11 cellular contexts compared by ENCODE assay signal in genomic region chrX:7950865-7951264, GRCh38. TPM values are rescaled to one million over a fixed set of nuclear protein-coding genes. Genes with fewer than 3 reads are reported as not detected.
DNase-seq lines count a peak whose midpoint lies in the region; ATAC-seq and TF ChIP-seq lines count a peak whose summit lies in the region.
"Had no signal": no experiment of that assay in that cellular context is flagged by ENCODE, and none has a peak within 500 bp of the region (broad histone marks: within the 10 kb centered on the region; RNA-seq: fewer than 3 reads in every experiment).

No MANE protein-coding gene starts in this region.

- no peak overlapping the region for H3K4me3 ChIP-seq in gastrocnemius medialis
- H3K4me3 ChIP-seq: tibial artery had no signal

- H3K27me3 ChIP-seq in gastrocnemius medialis: no peaks in the 10 kb centered on the region
- H3K27me3 ChIP-seq: tibial artery had no signal

- H3K36me3 ChIP-seq in gastrocnemius medialis: no peaks in the 10 kb centered on the region
- H3K36me3 ChIP-seq: tibial artery had no signal

- no peak for TF ChIP-seq CTCF in gastrocnemius medialis (IDR thresholded peaks at IDR 0.05 in 4 of 5, conservative IDR thresholded peaks at IDR 0.05 in 1 of 5)

- no peak for DNase-seq in gastrocnemius medialis
- no peak for DNase-seq in hypothalamus (lab: John Stamatoyannopoulos, UW)
- no peak for DNase-seq in activated effector memory CD4-positive, alpha-beta T cell treated with anti-CD3 and anti-CD28 coated beads, Interleukin-2, amount 50 U/mL, for 16 hours
- DNase-seq in ureter (ENCODE audit: low spot score): no peak
- DNase-seq: NCI-H748 treated with DMSO at 0.1 percent for 48 hours, tibial artery had no signal

- no peak for TF ChIP-seq POLR2A in gastrocnemius medialis (IDR thresholded peaks at IDR 0.05)

- H3K4me1 ChIP-seq in gastrocnemius medialis: no peaks in the 10 kb centered on the region
- H3K4me1 ChIP-seq: tibial artery had no signal

- H3K27ac ChIP-seq in gastrocnemius medialis: no peak overlapping the region
- H3K27ac ChIP-seq: tibial artery had no signal

- ATAC-seq in GM18498 (IDR thresholded peaks at IDR 0.05; ENCODE audit: unreplicated experiment) (peak; percentile 98), GM19455 (IDR thresholded peaks at IDR 0.05; ENCODE audit: unreplicated experiment) (peak; percentile 89), HG02884 (IDR thresholded peaks at IDR 0.05; ENCODE audit: unreplicated experiment) (peak; percentile 96), HG03521 (IDR thresholded peaks at IDR 0.05; ENCODE audit: unreplicated experiment) (peak; percentile 97), gastrocnemius medialis (no peak)
- ATAC-seq: HCT116 had no signal

- intact Hi-C loops in gastrocnemius medialis (cut with DNase I; ENCODE audit: low total_unique reads): no loop called here

- in situ Hi-C loops in gastrocnemius medialis (cut with MboI; ENCODE audit: low sequenced_read_pairs in 4 of 4): no loop called here

- H3K9me3 ChIP-seq in gastrocnemius medialis: no peaks in the 10 kb centered on the region
- H3K9me3 ChIP-seq: tibial artery had no signal

RNA-seq across cellular contexts. Expression of gene PNPLA4, which starts 23.7 kb away (rescaled TPM):
- total RNA-seq in gastrocnemius medialis: 10 to 100 TPM; 20.9 to 45.6 (median 33.8) TPM
- total RNA-seq in ureter: 31.8 TPM

Comparison
In these comparisons a context has a peak if more than half of its experiments do, and no peak if none do; other contexts are left out.
1. ATAC-seq: peak in GM18498 (single experiment), GM19455 (single experiment), HG02884 (single experiment) and HG03521 (single experiment); none in gastrocnemius medialis (0 of 2).